In the genomic region with DNA sequence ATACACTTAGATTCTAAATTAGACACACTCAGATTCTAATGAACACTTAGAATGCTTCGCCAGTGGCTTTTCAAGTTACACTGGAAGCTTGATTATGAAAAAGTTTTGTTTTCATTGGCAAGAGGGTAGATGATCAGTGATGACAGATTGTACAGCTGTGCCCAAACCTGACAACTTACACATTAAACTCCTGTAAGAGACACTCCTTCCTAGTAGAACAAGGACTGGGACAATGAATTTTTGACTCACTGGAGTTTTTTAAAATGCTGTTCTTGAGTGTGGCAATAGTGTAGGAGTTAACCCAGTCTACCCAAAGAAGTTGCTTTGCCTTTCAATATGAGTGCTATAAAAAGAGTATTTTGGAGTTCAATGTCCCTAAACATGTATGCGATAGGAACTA, we compare ENCODE assay signal across 16 cellular contexts.
DNase-seq lines count a peak whose midpoint lies in the region; ATAC-seq and TF ChIP-seq lines count a peak whose summit lies in the region.
"Had no signal": no experiment of that assay in that cellular context is flagged by ENCODE, and none has a peak within 500 bp of the region (broad histone marks: within the 10 kb centered on the region; RNA-seq: fewer than 3 reads in every experiment).

No MANE protein-coding gene starts in this region.

- POLR2A ChIA-PET in RWPE1 (lab: Yijun Ruan, JAX; ENCODE audit: low non-redundant PET): no interaction called here

- H3K9me3 ChIP-seq in tibial artery: no peaks in the 10 kb centered on the region
- H3K9me3 ChIP-seq: BE2C had no signal

- no peaks in the 10 kb centered on the region for H3K36me3 ChIP-seq in tibial artery
- H3K36me3 ChIP-seq: BE2C had no signal

- no peaks in the 10 kb centered on the region for H3K27me3 ChIP-seq in tibial artery
- H3K27me3 ChIP-seq: BE2C had no signal

- CTCF ChIA-PET in RWPE1 (lab: Yijun Ruan, JAX): no interaction called here

- peak; percentile 96 for ATAC-seq in esophagus mucosa
- peak; percentile 74 for ATAC-seq in left lobe of liver
- ATAC-seq: activated naive CD4-positive, alpha-beta T cell treated with anti-CD3 and anti-CD28 coated beads, Interleukin-2, amount 50 U/mL, for 72 hours; WTC11 had no signal

- intact Hi-C loops in tibial artery (cut with DNase I; ENCODE audit: low total_unique reads): no loop called here

- peaks cover 0 to 21% (median 0%) of the 10 kb centered on the region in 4 donors for H3K4me1 ChIP-seq in tibial artery
- H3K4me1 ChIP-seq: BE2C had no signal

- TF ChIP-seq CTCF in RWPE1 (conservative IDR thresholded peaks at IDR 0.05; ENCODE audit: low read depth): no peak
- no peak for TF ChIP-seq CTCF in tibial artery (IDR thresholded peaks at IDR 0.05)

- H3K4me3 ChIP-seq in tibial artery: no peak overlapping the region

- DNase-seq in Daoy (ENCODE audit: low read depth) (peak; percentile 8), RWPE1 (ENCODE audit: low spot score) (peak; percentile 34), left lobe of liver (ENCODE audit: low spot score) (no peak), NCI-H2029 treated with DMSO at 0.1 percent for 48 hours (lab: John Stamatoyannopoulos, UW) (no peak), tibial artery (no peak), Kasumi-1 (lab: John Stamatoyannopoulos, UW) (no peak)
- DNase-seq in activated CD4-positive, alpha-beta T cell treated with anti-CD3 and anti-CD28 coated beads for 4 hours: no peak
- DNase-seq: BE2C; DMS153; NCI-H1048; NCI-H345; retina; stimulated activated CD4-positive, alpha-beta T cell treated with anti-CD3 and anti-CD28 coated beads, Interleukin-2, amount 100 ng/mL, for 24 hours had no signal

- no peak overlapping the region for H3K27ac ChIP-seq in RWPE1
- H3K27ac ChIP-seq in tibial artery: no peak overlapping the region

Comparison
In these comparisons a context has a peak if more than half of its experiments do, and no peak if none do; other contexts are left out.
1. DNase-seq: peak in Daoy (single experiment) and RWPE1 (single experiment); none in left lobe of liver (single experiment), activated CD4-positive, alpha-beta T cell treated with anti-CD3 and anti-CD28 coated beads for 4 hours (0 of 2), NCI-H2029 treated with DMSO at 0.1 percent for 48 hours (single experiment), tibial artery (0 of 2) and Kasumi-1 (0 of 2).